ENCODE assay signal across 12 cellular contexts in genomic region chr10:14499610-14499904, GRCh38.
DNase-seq lines count a peak whose midpoint lies in the region; ATAC-seq and TF ChIP-seq lines count a peak whose summit lies in the region.
"Had no signal": no experiment of that assay in that cellular context is flagged by ENCODE, and none has a peak within 500 bp of the region (broad histone marks: within the 10 kb centered on the region; RNA-seq: fewer than 3 reads in every experiment).

No MANE protein-coding gene starts in this region.

- no peaks in the 10 kb centered on the region for H3K9me3 Mint-ChIP-seq in Caco-2 (ENCODE audit: unreplicated experiment)
- H3K9me3 Mint-ChIP-seq: CD8-positive, alpha-beta memory T cell; H9; IgD-negative memory B cell had no signal

- ATAC-seq in IMR-90 (ENCODE audit: low read depth) = no peak
- no peak for ATAC-seq in T-helper 17 cell
- ATAC-seq in left lobe of liver = peak; percentile 12
- ATAC-seq in HG02981 (IDR thresholded peaks at IDR 0.05; ENCODE audit: unreplicated experiment) = no peak

- no CpG with 5 or more reads among the region's 5 CpGs for WGBS in IMR-90 (ENCODE audit: extremely low coverage in 2 of 2, insufficient read length in 1 of 2), 2 experiments

- H2BK20ac ChIP-seq in IMR-90 (ENCODE audit: low read depth, low read length) = 0 out of 2 replicates have a peak overlapping the region, but pooled peaks have one; percentile 23

- H3K79me1 ChIP-seq in IMR-90 (ENCODE audit: low read depth in 1 of 2, low read length in 2 of 2) = peaks cover 5% of the 10 kb centered on the region in 2 experiments; a peak in 1 of 4 replicates

- dilution Hi-C loops in IMR-90 (cut with HindIII; ENCODE audit: low sequenced_read_pairs, unreplicated experiment) = no loop called here

- TF ChIP-seq CTCF in IMR-90 (conservative IDR thresholded peaks at IDR 0.05; ENCODE audit: low read depth, low read length) = no peak
- TF ChIP-seq CTCF in Caco-2 (IDR thresholded peaks at IDR 0.05; ENCODE audit: insufficient read depth in 1 of 2, low read depth in 1 of 2, low read length in 1 of 2, severe bottlenecking in 1 of 2, unreplicated experiment in 1 of 2) = no peak

- H2AK5ac ChIP-seq in IMR-90 (ENCODE audit: low read depth, low read length) = peak overlapping the region; percentile 21; the same call in 1 of the 2 replicates

- no peak overlapping the region for H3K14ac ChIP-seq in IMR-90 (replicated peaks; ENCODE audit: low read depth, low read length)

- H4K91ac ChIP-seq in IMR-90 (ENCODE audit: insufficient read depth, low read depth, low read length) = peak overlapping the region; percentile 45; the same call in 1 of the 2 replicates

- in situ Hi-C loops in IMR-90 (cut with MboI; ENCODE audit: low sequenced_read_pairs) = no loop called here

- no peak overlapping the region for H3K4me2 ChIP-seq in IMR-90 (ENCODE audit: low read depth, low read length)

- peak overlapping the region; percentile 68 for H2AFZ ChIP-seq in IMR-90 (replicated peaks; ENCODE audit: low read length, poor library complexity)

- H3K36me3 Mint-ChIP-seq in T-helper 17 cell (ENCODE audit: low read depth) (no peaks in the 10 kb centered on the region), Caco-2 (ENCODE audit: insufficient read depth, unreplicated experiment) (peaks cover 10% of the 10 kb centered on the region)
- H3K36me3 Mint-ChIP-seq: CD8-positive, alpha-beta memory T cell; IgD-negative memory B cell had no signal

- H3K23ac ChIP-seq in IMR-90 (ENCODE audit: low read depth, low read length) = no peak overlapping the region

- peak overlapping the region; percentile 51 for H3K27ac Mint-ChIP-seq in T-helper 17 cell
- H3K27ac Mint-ChIP-seq in Caco-2 (ENCODE audit: unreplicated experiment) = no peak overlapping the region
- H3K27ac Mint-ChIP-seq: H9 had no signal

- H3K4me3 ChIP-seq in IMR-90 (ENCODE audit: insufficient read depth, low read depth, low read length) (no peak overlapping the region), H7 (ENCODE audit: insufficient read depth, low read depth, low read length) (no peak overlapping the region), Caco-2 (ENCODE audit: low read depth, low read length) (no peak overlapping the region)
- H3K4me3 ChIP-seq: BLaER1 had no signal

- POLR2A ChIA-PET in IMR-90 (lab: Charles Lee; ENCODE audit: unreplicated experiment) (interaction anchor here (0.6 kb wide), 1 partner anchor 18 kb away, joined by 5 read pairs; no protein-coding TSS in a partner anchor), Caco-2 (lab: Charles Lee) (interaction anchor here (1.2 kb wide), 1 partner anchor 324 kb away, joined by 3 read pairs; no protein-coding TSS in a partner anchor)

- no peak overlapping the region for H2AK9ac ChIP-seq in IMR-90 (replicated peaks; ENCODE audit: low read depth, low read length, poor library complexity)

- DNase-seq in IMR-90 (no peak), T-helper 17 cell (no peak), left lobe of liver (ENCODE audit: low spot score) (no peak), substantia nigra (lab: John Stamatoyannopoulos, UW) (no peak), H7 (no peak), ureter (ENCODE audit: low spot score) (no peak), Caco-2 (no peak)

- no peak overlapping the region for H3K9ac ChIP-seq in IMR-90 (ENCODE audit: low read depth, low read length)
- H3K9ac ChIP-seq: BLaER1 had no signal

- no peak overlapping the region for H3K18ac ChIP-seq in IMR-90 (ENCODE audit: low read depth, low read length)

- no peaks in the 10 kb centered on the region for H3K36me3 ChIP-seq in IMR-90 (ENCODE audit: control insufficient read depth, insufficient read depth, low read length)
- no peaks in the 10 kb centered on the region for H3K36me3 ChIP-seq in H7 (replicated peaks; ENCODE audit: control insufficient read depth, insufficient read depth, low read length)
- no peaks in the 10 kb centered on the region for H3K36me3 ChIP-seq in Caco-2 (ENCODE audit: control insufficient read depth, insufficient read depth, low read length)
- H3K36me3 ChIP-seq: BLaER1 had no signal

- no peak overlapping the region for H2BK5ac ChIP-seq in IMR-90 (ENCODE audit: low read depth, low read length, poor library complexity, severe bottlenecking)

- no peak for TF ChIP-seq POLR2A in IMR-90 (IDR thresholded peaks at IDR 0.05; ENCODE audit: low read depth, low read length)

- H4K20me1 ChIP-seq in IMR-90 (ENCODE audit: insufficient read depth, low read length) = no peaks in the 10 kb centered on the region
- H4K20me1 ChIP-seq: BLaER1 had no signal

- no peak overlapping the region for H3K27ac ChIP-seq in IMR-90 (ENCODE audit: insufficient read depth, low read length)
- H3K27ac ChIP-seq in substantia nigra (ENCODE audit: low read depth, low read length, poor library complexity, severe bottlenecking) = peak overlapping the region; percentile 64
- H3K27ac ChIP-seq: BLaER1 had no signal

- H2BK15ac ChIP-seq in IMR-90 (ENCODE audit: low read depth, low read length) = no peak overlapping the region

- no peak overlapping the region for H4K5ac ChIP-seq in IMR-90 (ENCODE audit: low read depth, low read length)

- H3K4ac ChIP-seq in IMR-90 (ENCODE audit: low read depth, low read length) = no peak overlapping the region

- H3K56ac ChIP-seq in IMR-90 (ENCODE audit: extremely low read depth, insufficient read depth, low read length) = no peak overlapping the region

- H3K27me3 Mint-ChIP-seq in T-helper 17 cell (no peaks in the 10 kb centered on the region), Caco-2 (ENCODE audit: insufficient read depth, unreplicated experiment) (no peaks in the 10 kb centered on the region)
- H3K27me3 Mint-ChIP-seq: CD8-positive, alpha-beta memory T cell; IgD-negative memory B cell had no signal

- H3K4me1 Mint-ChIP-seq in T-helper 17 cell = peaks cover 10% of the 10 kb centered on the region
- peaks cover 15% of the 10 kb centered on the region for H3K4me1 Mint-ChIP-seq in Caco-2 (ENCODE audit: low read depth, unreplicated experiment)

- CTCF ChIA-PET in IMR-90 (lab: Yijun Ruan, JAX) (interaction anchor here (0.5 to 0.6 kb wide), 2 partner anchors 90 to 323 kb away, joined by 4 to 6 read pairs; no protein-coding TSS in a partner anchor), Caco-2 (lab: Charles Lee) (interaction anchor here (0.6 to 1.4 kb wide), 8 partner anchors 9 to 303 kb away, joined by 3 to 4 read pairs (median 3); no protein-coding TSS in a partner anchor)

- peak overlapping the region; percentile 69; the same call in 1 of the 2 replicates for H2BK120ac ChIP-seq in IMR-90 (ENCODE audit: low read depth, low read length)

- H3K4me3 Mint-ChIP-seq in T-helper 17 cell (no peak overlapping the region), Caco-2 (ENCODE audit: unreplicated experiment) (no peak overlapping the region)
- H3K4me3 Mint-ChIP-seq: CD8-positive, alpha-beta memory T cell; H9 had no signal

- intact Hi-C loops in IMR-90 (cut with micrococcal nuclease) = loop anchor here (1.0 to 5.0 kb wide), 2 partner anchors 103 to 324 kb away; no protein-coding TSS in a partner anchor
- intact Hi-C loops in Caco-2 (cut with micrococcal nuclease; ENCODE audit: unreplicated experiment) = loop anchor here (1.0 to 5.0 kb wide), 7 partner anchors 44 to 454 kb away; partner anchors contain the start of genes CDNF, HSPA14, MSANTD7 and SUV39H2

- no peak for TF ChIP-seq RAD21 in IMR-90 (IDR thresholded peaks at IDR 0.05; ENCODE audit: low read length)

- H4K8ac ChIP-seq in IMR-90 (ENCODE audit: low read depth in 2 of 2, low read length in 2 of 2) = 0 out of 4 replicates have a peak overlapping the region, but pooled peaks of 1 of the 2 experiments have one; percentile 14

- no peaks in the 10 kb centered on the region for H3K9me1 ChIP-seq in IMR-90 (ENCODE audit: insufficient read depth, low read length)

- H3K4me1 ChIP-seq in IMR-90 (ENCODE audit: control insufficient read depth, insufficient read depth, low read length) = peaks cover 7% of the 10 kb centered on the region; the same call in 1 of the 2 replicates
- no peaks in the 10 kb centered on the region; the same call in 1 of the 2 replicates for H3K4me1 ChIP-seq in Caco-2

- BruUV-seq in IMR-90 (replicated peaks; lab: Mats Ljungman, UMichigan) (no TSS peak), Caco-2 (replicated peaks; lab: Mats Ljungman, UMichigan) (no TSS peak)

- no peaks in the 10 kb centered on the region for H3K27me3 ChIP-seq in IMR-90 (ENCODE audit: control insufficient read depth, insufficient read depth, low read length)
- no peaks in the 10 kb centered on the region for H3K27me3 ChIP-seq in H7 (ENCODE audit: control insufficient read depth, insufficient read depth, low read length)
- no peaks in the 10 kb centered on the region for H3K27me3 ChIP-seq in Caco-2 (replicated peaks; ENCODE audit: control insufficient read depth, insufficient read depth, low read length)
- H3K27me3 ChIP-seq: BLaER1 had no signal

- H3K9me3 ChIP-seq in IMR-90 (ENCODE audit: control insufficient read depth, insufficient read depth, low read length) (no peaks in the 10 kb centered on the region), T-helper 17 cell (ENCODE audit: control insufficient read depth, low read length, poor library complexity, severe bottlenecking) (no peaks in the 10 kb centered on the region), Caco-2 (no peaks in the 10 kb centered on the region)
- H3K9me3 ChIP-seq: BLaER1 had no signal

TF ChIP-seq in IMR-90, 13 proteins besides CTCF, POLR2A, EP300 and RAD21 (continues in another document):
- no peak for TF ChIP-seq CHD1 (IDR thresholded peaks at IDR 0.05; ENCODE audit: low read depth, low read length)
- TF ChIP-seq MAFK (IDR thresholded peaks at IDR 0.05; ENCODE audit: low read depth, low read length) = no peak
- TF ChIP-seq ELK1 (IDR thresholded peaks at IDR 0.05; ENCODE audit: borderline replicate concordance, low read depth, low read length) = no peak
- no peak for TF ChIP-seq CEBPB (IDR thresholded peaks at IDR 0.05; ENCODE audit: low read depth, low read length)
- no peak for TF ChIP-seq FOS (IDR thresholded peaks at IDR 0.05; ENCODE audit: low read depth, low read length)
- no peak for TF ChIP-seq BHLHE40 (IDR thresholded peaks at IDR 0.05; ENCODE audit: low read depth, low read length)
- no peak for TF ChIP-seq USF2 (IDR thresholded peaks at IDR 0.05; ENCODE audit: low read depth, low read length)
